Comparison of ENCODE assay signal across 22 cellular contexts in the genomic region with DNA sequence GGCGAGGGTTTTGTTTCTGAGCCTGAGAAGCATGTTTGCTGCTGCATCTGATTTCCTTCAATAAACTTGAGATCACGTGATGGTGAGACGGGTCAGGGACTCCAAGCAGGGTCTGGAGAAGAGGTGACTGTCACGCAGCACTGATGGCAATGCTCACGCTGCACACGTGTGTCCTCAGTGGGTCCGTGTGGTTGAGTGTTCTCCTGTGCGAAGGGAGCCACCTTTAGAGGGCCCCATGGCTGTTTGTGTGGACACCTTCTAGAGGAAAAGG.
DNase-seq lines count a peak whose midpoint lies in the region; ATAC-seq and TF ChIP-seq lines count a peak whose summit lies in the region.
"Had no signal": no experiment of that assay in that cellular context is flagged by ENCODE, and none has a peak within 500 bp of the region (broad histone marks: within the 10 kb centered on the region; RNA-seq: fewer than 3 reads in every experiment).

No MANE protein-coding gene starts in this region.

- H3K27ac Mint-ChIP-seq in naive thymus-derived CD4-positive, alpha-beta T cell = no peak overlapping the region
- H3K27ac Mint-ChIP-seq in activated naive CD8-positive, alpha-beta T cell treated with anti-CD3 and anti-CD28 coated beads for 36 hours = no peak overlapping the region
- H3K27ac Mint-ChIP-seq: CD4-positive, alpha-beta memory T cell; GM23338 had no signal

- no peak for TF ChIP-seq POLR2A in stomach (IDR thresholded peaks at IDR 0.05)

- peak; percentile 6 for ATAC-seq in naive thymus-derived CD4-positive, alpha-beta T cell
- ATAC-seq: GM23338, HCT116 had no signal

- 84 to 86% (median 85%) methylated on average over 7 to 8 of the region's 8 CpGs for WGBS in stomach, 5 donors

- H3K27me3 ChIP-seq in naive thymus-derived CD4-positive, alpha-beta T cell (ENCODE audit: control insufficient read depth in 2 of 2, insufficient read depth in 2 of 2, low read length in 2 of 2) = no peaks in the 10 kb centered on the region
- H3K27me3 ChIP-seq in stomach = peaks cover 0 to 25% (median 0%) of the 10 kb centered on the region in 3 donors

- H3K36me3 ChIP-seq in naive thymus-derived CD4-positive, alpha-beta T cell (ENCODE audit: control insufficient read depth in 2 of 3, insufficient read depth in 3 of 3, low read length in 3 of 3) = no peaks in the 10 kb centered on the region
- no peaks in the 10 kb centered on the region for H3K36me3 ChIP-seq in stomach
- H3K36me3 ChIP-seq: BLaER1 treated with 17β-estradiol and CSF1 and Interleukin-3, amounts not matched to agents 10 nM and 100 nM had no signal

- no peak overlapping the region for H3K4me3 Mint-ChIP-seq in naive thymus-derived CD4-positive, alpha-beta T cell
- no peak overlapping the region for H3K4me3 Mint-ChIP-seq in activated naive CD8-positive, alpha-beta T cell treated with anti-CD3 and anti-CD28 coated beads for 36 hours
- H3K4me3 Mint-ChIP-seq: CD4-positive, alpha-beta memory T cell; GM23338 had no signal

- peak; percentile 1 for DNase-seq in stimulated activated CD4-positive, alpha-beta T cell treated with anti-CD3 and anti-CD28 coated beads, Interleukin-4, amount 100 ng/mL, for 24 hours
- DNase-seq in stimulated activated CD4-positive, alpha-beta T cell treated with anti-CD3 and anti-CD28 coated beads, Interleukin-4, amount 100 ng/mL, for 1 hour = no peak
- DNase-seq in SK-N-DZ (ENCODE audit: low spot score) (peak; percentile 33), stomach (peak; percentile 11), NCI-H748 (lab: John Stamatoyannopoulos, UW; ENCODE audit: unreplicated experiment) (no peak), medulla oblongata (ENCODE audit: extremely low spot score) (no peak)
- no peak for DNase-seq in naive thymus-derived CD4-positive, alpha-beta T cell
- DNase-seq in activated naive CD8-positive, alpha-beta T cell treated with anti-CD3 and anti-CD28 coated beads for 36 hours = no peak
- DNase-seq: ACHN; Caco-2; CD4-positive, alpha-beta memory T cell; IMR-90; Karpas-422; NCI-H1417; NCI-H1694 treated with DMSO at 0.1 percent for 48 hours; NCI-H2081 treated with DMSO at 0.1 percent for 48 hours; NCI-H2171 treated with DMSO at 0.1 percent for 48 hours; NCI-H524 treated with DMSO at 0.1 percent for 48 hours; Right ventricle myocardium superior had no signal

- TF ChIP-seq EP300 in stomach (IDR thresholded peaks at IDR 0.05) = no peak

- intact Hi-C loops in naive thymus-derived CD4-positive, alpha-beta T cell (cut with micrococcal nuclease) = no loop called here
- intact Hi-C loops in stomach (cut with DNase I; ENCODE audit: low total_unique reads) = no loop called here

- H3K27me3 Mint-ChIP-seq in naive thymus-derived CD4-positive, alpha-beta T cell = peaks cover 0 to 7% (median 0%) of the 10 kb centered on the region in 5 donors
- H3K27me3 Mint-ChIP-seq in activated naive CD8-positive, alpha-beta T cell treated with anti-CD3 and anti-CD28 coated beads for 36 hours = no peaks in the 10 kb centered on the region

- no peak for TF ChIP-seq CTCF in stomach (IDR thresholded peaks at IDR 0.05)

- H3K4me1 Mint-ChIP-seq in naive thymus-derived CD4-positive, alpha-beta T cell = peaks cover 0 to 4% (median 0%) of the 10 kb centered on the region in 7 donors
- peaks cover 3% of the 10 kb centered on the region for H3K4me1 Mint-ChIP-seq in activated naive CD8-positive, alpha-beta T cell treated with anti-CD3 and anti-CD28 coated beads for 36 hours
- H3K4me1 Mint-ChIP-seq: CD4-positive, alpha-beta memory T cell had no signal

- H3K36me3 Mint-ChIP-seq in naive thymus-derived CD4-positive, alpha-beta T cell = no peaks in the 10 kb centered on the region
- H3K36me3 Mint-ChIP-seq in activated naive CD8-positive, alpha-beta T cell treated with anti-CD3 and anti-CD28 coated beads for 36 hours = no peaks in the 10 kb centered on the region
- H3K36me3 Mint-ChIP-seq: CD4-positive, alpha-beta memory T cell had no signal

- no peak overlapping the region for H3K27ac ChIP-seq in naive thymus-derived CD4-positive, alpha-beta T cell (ENCODE audit: low read depth, low read length)
- H3K27ac ChIP-seq in stomach = no peak overlapping the region
- H3K27ac ChIP-seq: BLaER1 treated with 17β-estradiol and CSF1 and Interleukin-3, amounts not matched to agents 10 nM and 100 nM had no signal

- no peaks in the 10 kb centered on the region for H3K9me3 ChIP-seq in naive thymus-derived CD4-positive, alpha-beta T cell (ENCODE audit: control insufficient read depth in 2 of 3, low read length in 3 of 3)
- no peaks in the 10 kb centered on the region for H3K9me3 ChIP-seq in stomach
- H3K9me3 ChIP-seq: BLaER1 treated with 17β-estradiol and CSF1 and Interleukin-3, amounts not matched to agents 10 nM and 100 nM; Caco-2 had no signal

- H3K4me1 ChIP-seq in naive thymus-derived CD4-positive, alpha-beta T cell (ENCODE audit: control insufficient read depth in 2 of 2, insufficient read depth in 2 of 2, low read length in 2 of 2) = no peaks in the 10 kb centered on the region
- no peaks in the 10 kb centered on the region for H3K4me1 ChIP-seq in stomach
- H3K4me1 ChIP-seq: Caco-2 had no signal

- CTCF ChIA-PET in naive thymus-derived CD4-positive, alpha-beta T cell (lab: Charles Lee) = no interaction called here

- H3K9me3 Mint-ChIP-seq in naive thymus-derived CD4-positive, alpha-beta T cell = no peaks in the 10 kb centered on the region
- H3K9me3 Mint-ChIP-seq in activated naive CD8-positive, alpha-beta T cell treated with anti-CD3 and anti-CD28 coated beads for 36 hours = no peaks in the 10 kb centered on the region
- H3K9me3 Mint-ChIP-seq: GM23338 had no signal

- no peak overlapping the region for H3K4me3 ChIP-seq in naive thymus-derived CD4-positive, alpha-beta T cell (ENCODE audit: low read length)
- H3K4me3 ChIP-seq in stomach = no peak overlapping the region
- H3K4me3 ChIP-seq: BLaER1 treated with 17β-estradiol and CSF1 and Interleukin-3, amounts not matched to agents 10 nM and 100 nM; GM23338 had no signal

- POLR2A ChIA-PET in naive thymus-derived CD4-positive, alpha-beta T cell (lab: Charles Lee) = no interaction called here

Comparison
In these comparisons a context has a peak if more than half of its experiments do, and no peak if none do; other contexts are left out.
1. DNase-seq: peak in stimulated activated CD4-positive, alpha-beta T cell treated with anti-CD3 and anti-CD28 coated beads, Interleukin-4, amount 100 ng/mL, for 24 hours (single experiment), SK-N-DZ (single experiment) and stomach (single experiment); none in stimulated activated CD4-positive, alpha-beta T cell treated with anti-CD3 and anti-CD28 coated beads, Interleukin-4, amount 100 ng/mL, for 1 hour (single experiment), naive thymus-derived CD4-positive, alpha-beta T cell (0 of 9), NCI-H748 (single experiment), medulla oblongata (single experiment) and activated naive CD8-positive, alpha-beta T cell treated with anti-CD3 and anti-CD28 coated beads for 36 hours (single experiment).